16 cellular contexts compared by ENCODE assay signal in genomic region chr3:188158731-188159355, GRCh38. TPM values are rescaled to one million over a fixed set of nuclear protein-coding genes. Genes with fewer than 3 reads are reported as not detected.
DNase-seq lines count a peak whose midpoint lies in the region; ATAC-seq and TF ChIP-seq lines count a peak whose summit lies in the region.
"Had no signal": no experiment of that assay in that cellular context is flagged by ENCODE, and none has a peak within 500 bp of the region (broad histone marks: within the 10 kb centered on the region; RNA-seq: fewer than 3 reads in every experiment).

No MANE protein-coding gene starts in this region.

- TF ChIP-seq CTCF in Calu3 (IDR thresholded peaks at IDR 0.05; ENCODE audit: unreplicated experiment) (no peak), gastrocnemius medialis (IDR thresholded peaks at IDR 0.05 in 4 of 5, conservative IDR thresholded peaks at IDR 0.05 in 1 of 5) (no peak), brain microvascular endothelial cell (IDR thresholded peaks at IDR 0.05; ENCODE audit: low read depth, low read length, missing control alignments) (no peak)

- no TSS peak for BruUV-seq in Calu3 (replicated peaks; lab: Mats Ljungman, UMichigan)

- no peak for TF ChIP-seq POLR2A in gastrocnemius medialis (IDR thresholded peaks at IDR 0.05)

- CTCF ChIA-PET in Calu3 (lab: Charles Lee): interaction anchor here (1.8 kb wide), 1 partner anchor 413 kb away, joined by 5 read pairs; the partner anchor contains the start of gene BCL6

- H3K9me3 ChIP-seq in gastrocnemius medialis: no peaks in the 10 kb centered on the region

- H3K4me3 Mint-ChIP-seq in Calu3 (ENCODE audit: low read depth, unreplicated experiment) (no peak overlapping the region), immature natural killer cell (no peak overlapping the region)
- H3K4me3 Mint-ChIP-seq: stimulated activated effector memory CD8-positive, alpha-beta T cell treated with anti-CD3 and anti-CD28 coated beads, Interleukin-12 subunit alpha, Interleukin-12 subunit beta, amount 100 ng/mL, for 72 hours had no signal

- H3K4me3 ChIP-seq in gastrocnemius medialis (peak overlapping the region in 2 of 4 donors; percentile 13 to 14), brain microvascular endothelial cell (ENCODE audit: low read depth, low read length) (no peak overlapping the region)
- H3K4me3 ChIP-seq: GM12878, SK-N-MC had no signal

- peaks cover 32% of the 10 kb centered on the region for H3K36me3 Mint-ChIP-seq in Calu3 (ENCODE audit: insufficient read depth, unreplicated experiment)
- H3K36me3 Mint-ChIP-seq in immature natural killer cell: peaks cover 0 to 10% (median 5%) of the 10 kb centered on the region in 3 donors
- H3K36me3 Mint-ChIP-seq: stimulated activated effector memory CD8-positive, alpha-beta T cell treated with anti-CD3 and anti-CD28 coated beads, Interleukin-12 subunit alpha, Interleukin-12 subunit beta, amount 100 ng/mL, for 72 hours had no signal

- H3K27ac Mint-ChIP-seq in Calu3 (ENCODE audit: unreplicated experiment) (peak overlapping the region; percentile 10), immature natural killer cell (peak overlapping the region in 4 of 6 donors; percentile 24 to 59 (median 39))
- H3K27ac Mint-ChIP-seq: stimulated activated effector memory CD8-positive, alpha-beta T cell treated with anti-CD3 and anti-CD28 coated beads, Interleukin-12 subunit alpha, Interleukin-12 subunit beta, amount 100 ng/mL, for 72 hours had no signal

- H3K27me3 ChIP-seq in gastrocnemius medialis (no peaks in the 10 kb centered on the region), brain microvascular endothelial cell (replicated peaks) (no peaks in the 10 kb centered on the region)

- H3K4me1 ChIP-seq in gastrocnemius medialis: peaks cover 72 to 81% of the 10 kb centered on the region in 2 donors

- in situ Hi-C loops in gastrocnemius medialis (cut with MboI; ENCODE audit: low sequenced_read_pairs in 4 of 4): loop anchor here in 2 of 4 donors (10.0 to 25.0 kb wide), 2 partner anchors 414 to 803 kb away; partner anchors contain the start of gene BCL6 (in 1 of the 2)
- in situ Hi-C loops in brain microvascular endothelial cell (cut with HindIII; ENCODE audit: low pct_ligation_motif_present, low sequenced_read_pairs): no loop called here

- H3K27ac ChIP-seq in gastrocnemius medialis: peak overlapping the region; percentile 84 to 98 (median 96)
- H3K27ac ChIP-seq in brain microvascular endothelial cell: no peak overlapping the region
- H3K27ac ChIP-seq: SK-N-MC, VCaP had no signal

- DNase-seq in Calu3 (no peak), NOMO-1 treated with dmso at 0.1 percent for 144 hours (lab: John Stamatoyannopoulos, UW; ENCODE audit: unreplicated experiment) (peak; percentile 61), immature natural killer cell (no peak), gastrocnemius medialis (no peak), germinal center (ENCODE audit: low spot score) (no peak), brain microvascular endothelial cell (no peak), NCI-H345 (lab: John Stamatoyannopoulos, UW) (no peak)
- DNase-seq: activated CD8-positive, alpha-beta memory T cell treated with anti-CD3 and anti-CD28 coated beads, Interleukin-2, amount 50 U/mL, for 4 hours; C1 segment of cervical spinal cord; MM.1S; stimulated activated CD4-positive, alpha-beta T cell treated with anti-CD3 and anti-CD28 coated beads, Interleukin-4, amount 100 ng/mL, for 4 hours had no signal

- peaks cover 2% of the 10 kb centered on the region for H3K9me3 Mint-ChIP-seq in Calu3 (ENCODE audit: low read depth, unreplicated experiment)
- no peaks in the 10 kb centered on the region for H3K9me3 Mint-ChIP-seq in immature natural killer cell
- H3K9me3 Mint-ChIP-seq: stimulated activated effector memory CD8-positive, alpha-beta T cell treated with anti-CD3 and anti-CD28 coated beads, Interleukin-12 subunit alpha, Interleukin-12 subunit beta, amount 100 ng/mL, for 72 hours had no signal

- no peaks in the 10 kb centered on the region for H3K36me3 ChIP-seq in gastrocnemius medialis
- peaks cover 2% of the 10 kb centered on the region for H3K36me3 ChIP-seq in brain microvascular endothelial cell (replicated peaks)

- intact Hi-C loops in Calu3 (cut with micrococcal nuclease; ENCODE audit: unreplicated experiment): no loop called here
- intact Hi-C loops in gastrocnemius medialis (cut with DNase I; ENCODE audit: low total_unique reads): loop anchor here (2.0 to 10.0 kb wide), 5 partner anchors 108 to 788 kb away; no protein-coding TSS in a partner anchor

- ATAC-seq in gastrocnemius medialis (no peak), SK-N-SH treated with all-trans-retinoic acid at 6 μM for 48 hours (no peak)
- ATAC-seq: GM12878; stimulated activated effector memory CD8-positive, alpha-beta T cell treated with anti-CD3 and anti-CD28 coated beads, Interleukin-12 subunit alpha, Interleukin-12 subunit beta, amount 100 ng/mL, for 72 hours had no signal

- H3K4me1 Mint-ChIP-seq in Calu3 (ENCODE audit: low read depth, unreplicated experiment): peaks cover 80% of the 10 kb centered on the region
- H3K4me1 Mint-ChIP-seq in immature natural killer cell: peaks cover 68 to 83% of the 10 kb centered on the region in 2 donors

- H3K27me3 Mint-ChIP-seq in Calu3 (ENCODE audit: unreplicated experiment): no peaks in the 10 kb centered on the region
- H3K27me3 Mint-ChIP-seq in immature natural killer cell (ENCODE audit: low read depth in 3 of 3): peaks cover 0 to 8% (median 6%) of the 10 kb centered on the region in 3 donors

TF ChIP-seq in SK-N-SH treated with all-trans-retinoic acid at 6 μM for 48 hours, 23 proteins besides CTCF, POLR2A, EP300 and RAD21:
- TF ChIP-seq ZFP3 (CRISPR knock-in tag; IDR thresholded peaks at IDR 0.05): no peak
- TF ChIP-seq ARNTL (CRISPR knock-in tag; IDR thresholded peaks at IDR 0.05; ENCODE audit: borderline replicate concordance, low read depth): no peak
- TF ChIP-seq TCF4 (CRISPR knock-in tag; IDR thresholded peaks at IDR 0.05; ENCODE audit: borderline replicate concordance): no peak
- TF ChIP-seq ISL1 (CRISPR knock-in tag; IDR thresholded peaks at IDR 0.05): no peak
- no peak for TF ChIP-seq TSHZ2 (CRISPR knock-in tag; IDR thresholded peaks at IDR 0.05)
- no peak for TF ChIP-seq ZNF565 (CRISPR knock-in tag; conservative IDR thresholded peaks at IDR 0.05; ENCODE audit: low read depth)

RNA-seq across cellular contexts. Expression of gene LPP, which starts 4.9 kb away (rescaled TPM):
- 219 and 264 TPM in 2 replicates for total RNA-seq in Calu3 (2022)
- 10 to 100 TPM in 2 of 3 donors, 1 to 10 TPM in 1; 6.5 to 33.5 (median 11.3) TPM for polyA plus RNA-seq in immature natural killer cell
- total RNA-seq in gastrocnemius medialis: 10 to 100 TPM; 56.0 to 65.7 (median 58.1) TPM
